18 cellular contexts compared by ENCODE assay signal in genomic region chr5:59616413-59616812, GRCh38.
"Had no signal": no experiment of that assay in that cellular context is flagged by ENCODE, and none has a peak within 500 bp of the region (broad histone marks: within the 10 kb centered on the region; RNA-seq: fewer than 3 reads in every experiment).

No MANE protein-coding gene starts in this region.

- ATAC-seq: HepG2 had no signal

- H3K36me3 ChIP-seq: SJSA1 had no signal

- H3K9me3 ChIP-seq: SJSA1 had no signal

- H3K4me3 ChIP-seq: SJSA1 had no signal

- H3K27ac ChIP-seq: SJSA1 had no signal

- H3K27me3 ChIP-seq: SJSA1 had no signal

- H3K4me1 ChIP-seq: SJSA1 had no signal

- DNase-seq: IMR-90, Kasumi-1, KG1, MM.1S, NCI-H1092 treated with DMSO at 0.1 percent for 48 hours, NCI-H1436, NCI-H187, NCI-H2029, NCI-H2081 treated with DMSO at 0.1 percent for 48 hours, NCI-H2171 treated with DMSO at 0.1 percent for 48 hours, NCI-H2227 treated with DMSO at 0.1 percent for 48 hours, NCI-H524, NCI-H526 treated with DMSO at 0.1 percent for 48 hours, Right ventricle myocardium superior, RPMI8226, SIG-M5 had no signal
